In the genomic region with DNA sequence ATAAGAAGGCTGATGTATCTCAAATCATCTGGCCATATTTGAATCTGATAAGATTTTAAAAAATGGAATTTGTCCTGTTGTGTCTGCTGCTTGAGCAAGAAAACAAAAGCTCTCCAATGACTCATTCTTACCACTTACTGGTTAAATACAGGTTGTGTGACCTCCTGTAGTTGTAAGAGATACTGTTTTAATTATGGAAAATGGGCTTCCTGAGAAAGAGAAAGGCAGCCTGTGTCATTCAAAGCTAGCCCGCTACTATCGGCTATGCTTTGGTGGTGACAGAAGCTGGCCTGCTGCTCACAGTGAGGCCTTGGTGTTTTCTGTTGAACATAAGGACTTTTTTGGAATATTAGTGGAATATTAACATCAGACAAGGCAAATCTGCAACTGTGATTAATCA, we compare ENCODE assay signal across 15 cellular contexts.
DNase-seq lines count a peak whose midpoint lies in the region; ATAC-seq lines count a peak whose summit lies in the region.
"Had no signal": no experiment of that assay in that cellular context is flagged by ENCODE, and none has a peak within 500 bp of the region (broad histone marks: within the 10 kb centered on the region; RNA-seq: fewer than 3 reads in every experiment).

No MANE protein-coding gene starts in this region.

- no peaks in the 10 kb centered on the region for H3K79me1 ChIP-seq in neuronal stem cell (ENCODE audit: low read depth, low read length)

- H3K27ac ChIP-seq in neuronal stem cell (replicated peaks; ENCODE audit: low read length) = no peak overlapping the region
- H3K27ac ChIP-seq: C4-2B, hepatocyte, sigmoid colon had no signal

- WGBS in neuronal stem cell (ENCODE audit: extremely low coverage in 2 of 2, insufficient read length in 2 of 2, insufficient replicate concordance in 1 of 2), 2 donors = no CpG with 5 or more reads among the region's 2 CpGs

- no peak overlapping the region for H3K9ac ChIP-seq in neuronal stem cell (ENCODE audit: low read depth, low read length, poor library complexity)

- no peak overlapping the region for H2BK12ac ChIP-seq in neuronal stem cell (ENCODE audit: low read length)

- no peak overlapping the region for H3K23ac ChIP-seq in neuronal stem cell (ENCODE audit: low read depth, low read length, poor library complexity)

- no peaks in the 10 kb centered on the region for H3K27me3 ChIP-seq in neuronal stem cell (ENCODE audit: control insufficient read depth in 3 of 3, insufficient read depth in 3 of 3, low read depth in 1 of 3, low read length in 3 of 3)
- H3K27me3 ChIP-seq: hepatocyte, MG63, sigmoid colon had no signal

- no peak overlapping the region for H3K4ac ChIP-seq in neuronal stem cell (ENCODE audit: low read length)

- H2BK15ac ChIP-seq in neuronal stem cell (ENCODE audit: low read length) = no peak overlapping the region

- no peak overlapping the region for H4K91ac ChIP-seq in neuronal stem cell (ENCODE audit: low read depth, low read length, poor library complexity)

- H3K36me3 ChIP-seq in neuronal stem cell (replicated peaks in 1 of 2; ENCODE audit: control insufficient read depth in 2 of 2, insufficient read depth in 2 of 2, low read length in 2 of 2) = no peaks in the 10 kb centered on the region
- H3K36me3 ChIP-seq: MG63, sigmoid colon had no signal

- H2AFZ ChIP-seq in neuronal stem cell (ENCODE audit: low read length) = peak overlapping the region; percentile 22
- H2AFZ ChIP-seq: hepatocyte had no signal

- no peaks in the 10 kb centered on the region for H3K4me1 ChIP-seq in neuronal stem cell (ENCODE audit: control insufficient read depth in 2 of 2, insufficient read depth in 1 of 2, low read depth in 1 of 2, low read length in 2 of 2)
- H3K4me1 ChIP-seq: sigmoid colon had no signal

- ATAC-seq in GM19035 (IDR thresholded peaks at IDR 0.05; ENCODE audit: unreplicated experiment) (peak; percentile 33), HG02763 (IDR thresholded peaks at IDR 0.05; ENCODE audit: unreplicated experiment) (peak; percentile 38)
- ATAC-seq: HepG2, left lobe of liver had no signal

- H4K8ac ChIP-seq in neuronal stem cell (ENCODE audit: low read depth, low read length) = no peak overlapping the region

- no peak overlapping the region for H3K18ac ChIP-seq in neuronal stem cell (ENCODE audit: low read length)

- H2BK120ac ChIP-seq in neuronal stem cell (ENCODE audit: low read depth, low read length) = no peak overlapping the region

- H2AK5ac ChIP-seq in neuronal stem cell (ENCODE audit: low read depth, low read length) = no peak overlapping the region

- H3K4me2 ChIP-seq in neuronal stem cell (ENCODE audit: insufficient read depth, low read length, poor library complexity, severe bottlenecking) = no peak overlapping the region
- H3K4me2 ChIP-seq: hepatocyte had no signal

- H3K14ac ChIP-seq in neuronal stem cell (ENCODE audit: low read length) = no peak overlapping the region

- H2BK5ac ChIP-seq in neuronal stem cell (ENCODE audit: low read length) = no peak overlapping the region

- H3K4me3 ChIP-seq in neuronal stem cell (ENCODE audit: low read length in 2 of 2) = no peak overlapping the region
- H3K4me3 ChIP-seq: hepatocyte, MG63, sigmoid colon had no signal

- DNase-seq in RKO (ENCODE audit: low spot score) (peak; percentile 12), neuronal stem cell (ENCODE audit: low spot score) (no peak), NCI-H2171 (lab: John Stamatoyannopoulos, UW) (no peak)
- no peak for DNase-seq in stimulated activated CD4-positive, alpha-beta T cell treated with anti-CD3 and anti-CD28 coated beads, Interleukin-2, amount 100 ng/mL, for 48 hours
- DNase-seq in activated CD8-positive, alpha-beta memory T cell treated with anti-CD3 and anti-CD28 coated beads for 24 hours = no peak
- DNase-seq: endodermal cell, MG63, occipital lobe, sigmoid colon had no signal

- no peaks in the 10 kb centered on the region for H3K9me3 ChIP-seq in neuronal stem cell (replicated peaks in 1 of 2; ENCODE audit: control insufficient read depth in 2 of 2, insufficient read depth in 1 of 2, low read depth in 1 of 2, low read length in 2 of 2)
- H3K9me3 ChIP-seq: MG63, sigmoid colon had no signal
